ENCODE assay signal across 19 cellular contexts in the genomic region with DNA sequence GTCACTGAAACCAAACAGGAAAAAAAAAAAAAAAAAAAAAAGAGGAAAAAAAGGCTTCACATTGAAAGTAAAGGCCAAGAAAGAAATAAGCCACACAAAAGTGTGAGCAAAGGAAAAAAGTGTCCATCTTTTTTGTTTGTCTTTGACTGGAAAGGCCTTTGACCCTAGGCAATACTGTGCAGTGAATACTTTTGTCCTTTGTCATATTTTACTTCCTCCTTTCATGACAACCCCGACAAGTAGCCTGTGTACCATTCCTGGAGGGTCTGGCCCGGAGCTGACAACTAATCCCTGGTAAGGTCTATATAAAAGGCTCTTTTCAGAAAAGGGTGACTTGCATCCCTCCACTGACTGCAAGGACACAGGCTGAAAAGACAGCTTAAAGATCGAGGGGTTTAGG. TPM values are rescaled to one million over a fixed set of nuclear protein-coding genes. Genes with fewer than 3 reads are reported as not detected.
DNase-seq lines count a peak whose midpoint lies in the region; ATAC-seq, FAIRE-seq and TF ChIP-seq lines count a peak whose summit lies in the region.
"Had no signal": no experiment of that assay in that cellular context is flagged by ENCODE, and none has a peak within 500 bp of the region (broad histone marks: within the 10 kb centered on the region; RNA-seq: fewer than 3 reads in every experiment).

No MANE protein-coding gene starts in this region.

- WGBS in mesenchymal stem cell = 36% methylated on average over 3 of the region's 3 CpGs

- no peak overlapping the region for H3K18ac ChIP-seq in mesenchymal stem cell (ENCODE audit: low read depth in 1 of 2, low read length in 2 of 2)

- H3K9me3 Mint-ChIP-seq in astrocyte (ENCODE audit: unreplicated experiment) = peaks cover 4% of the 10 kb centered on the region
- H3K9me3 Mint-ChIP-seq: activated T-cell treated with anti-CD3 and anti-CD28 coated beads, Interleukin-2, amount 50 U/mL, for 72 hours had no signal

- H3K23ac ChIP-seq in mesenchymal stem cell (ENCODE audit: low read length in 2 of 2) = no peak overlapping the region

- H3K27ac Mint-ChIP-seq in astrocyte (ENCODE audit: unreplicated experiment) = peak overlapping the region; percentile 22
- H3K27ac Mint-ChIP-seq: activated T-cell treated with anti-CD3 and anti-CD28 coated beads, Interleukin-2, amount 50 U/mL, for 72 hours had no signal

- H2BK15ac ChIP-seq in mesenchymal stem cell (ENCODE audit: low read depth, poor library complexity, severe bottlenecking) = no peak overlapping the region

- peak; percentile 77 for DNase-seq in LoVo (ENCODE audit: low spot score)
- no peak for DNase-seq in astrocyte (ENCODE audit: low read depth)
- no peak for DNase-seq in mesenchymal stem cell
- no peak for DNase-seq in GM12891 (ENCODE audit: insufficient read length, low spot score)
- no peak for DNase-seq in NCI-H2196 (lab: John Stamatoyannopoulos, UW; ENCODE audit: unreplicated experiment)
- DNase-seq in stimulated activated CD4-positive, alpha-beta T cell treated with anti-CD3 and anti-CD28 coated beads, Interleukin-2, amount 100 ng/mL, for 48 hours = no peak
- DNase-seq: activated CD4-positive, alpha-beta T cell treated with anti-CD3 and anti-CD28 coated beads, Interleukin-2, amount 50 U/mL, for 1 hour; activated T-cell treated with anti-CD3 and anti-CD28 coated beads, Interleukin-2, amount 50 U/mL, for 72 hours; MG63; NCI-H2171; NK-92 treated with Interleukin-12 subunit alpha and Interleukin-12 subunit beta, amount 100 ng/mL, for 24 hours; ovary had no signal

- H3K4ac ChIP-seq in mesenchymal stem cell (ENCODE audit: low read depth in 1 of 2, low read length in 2 of 2) = no peak overlapping the region

- H3K36me3 Mint-ChIP-seq in astrocyte (ENCODE audit: low read depth, unreplicated experiment) = no peaks in the 10 kb centered on the region

- H3K4me1 ChIP-seq in ACC112 (ENCODE audit: control insufficient read depth, insufficient read depth, low read length, unreplicated experiment) (peaks cover 8% of the 10 kb centered on the region), astrocyte (ENCODE audit: insufficient read depth, low read length) (no peaks in the 10 kb centered on the region), mesenchymal stem cell (ENCODE audit: control insufficient read depth, insufficient read depth, low read depth, low read length) (peaks cover 7% of the 10 kb centered on the region)
- H3K4me1 ChIP-seq: adrenal gland had no signal

- H2BK5ac ChIP-seq in mesenchymal stem cell (ENCODE audit: low read depth, low read length, poor library complexity, severe bottlenecking) = no peak overlapping the region

- no peaks in the 10 kb centered on the region for H3K27me3 Mint-ChIP-seq in astrocyte (ENCODE audit: low read depth, unreplicated experiment)

- no peak overlapping the region for H2AK5ac ChIP-seq in mesenchymal stem cell (ENCODE audit: low read length, severe bottlenecking)

- H3K9me3 ChIP-seq in astrocyte (ENCODE audit: insufficient read depth, low read depth, low read length) = no peaks in the 10 kb centered on the region
- H3K9me3 ChIP-seq in mesenchymal stem cell (ENCODE audit: control insufficient read depth, low read length) = no peaks in the 10 kb centered on the region
- H3K9me3 ChIP-seq: adrenal gland, MG63, ovary had no signal

- no peak overlapping the region for H2BK120ac ChIP-seq in mesenchymal stem cell (ENCODE audit: low read depth, low read length)

- ATAC-seq in GM19397 (IDR thresholded peaks at IDR 0.05; ENCODE audit: unreplicated experiment) = no peak
- ATAC-seq: activated T-cell treated with anti-CD3 and anti-CD28 coated beads, Interleukin-2, amount 50 U/mL, for 72 hours had no signal

- TF ChIP-seq POLR2A in GM12891 (IDR thresholded peaks at IDR 0.05; ENCODE audit: low read depth, low read length) = no peak

- H3K14ac ChIP-seq in mesenchymal stem cell (ENCODE audit: low read length in 2 of 2) = no peak overlapping the region

- H2AFZ ChIP-seq in ACC112 (ENCODE audit: low read length, unreplicated experiment) = peak overlapping the region; percentile 76
- peak overlapping the region; percentile 5 for H2AFZ ChIP-seq in astrocyte (ENCODE audit: low read depth, low read length)
- H2AFZ ChIP-seq in mesenchymal stem cell (ENCODE audit: low read depth, low read length) = no peak overlapping the region

- H4K20me1 ChIP-seq in astrocyte (ENCODE audit: insufficient read depth, low read length) = no peaks in the 10 kb centered on the region

- H3K27ac ChIP-seq in ACC112 (ENCODE audit: low read depth, low read length) (no peak overlapping the region), astrocyte (ENCODE audit: low read depth, low read length) (no peak overlapping the region), mesenchymal stem cell (ENCODE audit: low read length, poor library complexity, severe bottlenecking) (peak overlapping the region; percentile 82)
- H3K27ac ChIP-seq: adrenal gland, HL-60, ovary had no signal

- H3K4me3 Mint-ChIP-seq in astrocyte (ENCODE audit: unreplicated experiment) = no peak overlapping the region
- H3K4me3 Mint-ChIP-seq: activated T-cell treated with anti-CD3 and anti-CD28 coated beads, Interleukin-2, amount 50 U/mL, for 72 hours had no signal

- H3K79me2 ChIP-seq in ACC112 (ENCODE audit: control insufficient read depth, insufficient read depth, low read length, unreplicated experiment) (no peaks in the 10 kb centered on the region), astrocyte (ENCODE audit: insufficient read depth, low read length) (no peaks in the 10 kb centered on the region)

- H4K91ac ChIP-seq in mesenchymal stem cell (ENCODE audit: low read length) = no peak overlapping the region

- no peak overlapping the region for H3K9ac ChIP-seq in astrocyte (ENCODE audit: low read length)
- H3K9ac ChIP-seq in mesenchymal stem cell (ENCODE audit: low read length) = no peak overlapping the region

- H3K4me1 Mint-ChIP-seq in astrocyte (ENCODE audit: low read depth, unreplicated experiment) = peaks cover 8% of the 10 kb centered on the region

- H2BK12ac ChIP-seq in mesenchymal stem cell (ENCODE audit: low read length in 2 of 2) = no peak overlapping the region

- H3K4me2 ChIP-seq in astrocyte (ENCODE audit: low read length) = peak overlapping the region; percentile 36
- no peak overlapping the region for H3K4me2 ChIP-seq in mesenchymal stem cell (ENCODE audit: low read length, poor library complexity, severe bottlenecking)

- no peak overlapping the region for H4K8ac ChIP-seq in mesenchymal stem cell (ENCODE audit: low read length)

- no peak for TF ChIP-seq CTCF in astrocyte (IDR thresholded peaks at IDR 0.05; ENCODE audit: insufficient read depth, low read depth, low read length)

- no peaks in the 10 kb centered on the region for H3K79me1 ChIP-seq in mesenchymal stem cell (replicated peaks; ENCODE audit: low read length, poor library complexity, severe bottlenecking)

- H3K4me3 ChIP-seq in ACC112 (ENCODE audit: low read depth, low read length) (no peak overlapping the region), astrocyte (ENCODE audit: insufficient read depth, low read depth, low read length) (no peak overlapping the region), mesenchymal stem cell (ENCODE audit: insufficient read depth in 1 of 2, low read depth in 1 of 2, low read length in 2 of 2) (no peak overlapping the region)
- H3K4me3 ChIP-seq: lung, MG63, ovary had no signal

- FAIRE-seq in astrocyte (lab: Jason Lieb, UNC) (no peak), GM12891 (lab: Jason Lieb, UNC) (no peak)
- FAIRE-seq: colon had no signal

- H3K27me3 ChIP-seq in ACC112 (ENCODE audit: insufficient read depth, low read length) = peaks cover 34% of the 10 kb centered on the region
- H3K27me3 ChIP-seq in astrocyte (ENCODE audit: insufficient read depth, low read length) = peaks cover 2% of the 10 kb centered on the region
- H3K27me3 ChIP-seq in mesenchymal stem cell (ENCODE audit: control insufficient read depth in 1 of 2, insufficient read depth in 1 of 2, low read length in 2 of 2) = peaks cover 0 to 30% of the 10 kb centered on the region in 2 experiments
- H3K27me3 ChIP-seq: adrenal gland, MG63, ovary had no signal

- H3K36me3 ChIP-seq in ACC112 (ENCODE audit: insufficient read depth, low read length) = no peaks in the 10 kb centered on the region
- no peaks in the 10 kb centered on the region for H3K36me3 ChIP-seq in astrocyte (ENCODE audit: insufficient read depth, low read length)
- H3K36me3 ChIP-seq in mesenchymal stem cell (ENCODE audit: control insufficient read depth in 1 of 2, insufficient read depth in 2 of 2, low read depth in 1 of 2, low read length in 2 of 2) = no peaks in the 10 kb centered on the region
- H3K36me3 ChIP-seq: adrenal gland, MG63, ovary had no signal

TF ChIP-seq in GM12891, 5 proteins besides CTCF, POLR2A, EP300 and RAD21:
- TF ChIP-seq SPI1 (IDR thresholded peaks at IDR 0.05; ENCODE audit: low read depth, low read length) (no peak), POU2F2 (IDR thresholded peaks at IDR 0.05; ENCODE audit: low read depth, low read length) (no peak)

RNA-seq across cellular contexts. Expression of a gene that starts 12.9 kb away (rescaled TPM):
- total RNA-seq in astrocyte = 29.9 and 31.8 TPM in 2 replicates
- 30.4 TPM for polyA plus RNA-seq in mesenchymal stem cell (2013, experiment 1 of 2)
- polyA plus RNA-seq in mesenchymal stem cell (2013, experiment 2 of 2) = 33.1 TPM
- 21.0 TPM for polyA plus RNA-seq in GM12891 (2012; ENCODE audit: low read depth, missing spikeins)

RNA-seq across cellular contexts. Expression of a gene that starts 54.0 kb away (rescaled TPM):
- 0.22 and 0.27 TPM in 2 replicates for total RNA-seq in astrocyte
- polyA plus RNA-seq in mesenchymal stem cell (2013, experiment 1 of 2) = not detected
- polyA plus RNA-seq in mesenchymal stem cell (2013, experiment 2 of 2) = not detected
- polyA plus RNA-seq in GM12891 (2012; ENCODE audit: low read depth, missing spikeins) = not detected
- total RNA-seq: T-helper 1 cell treated with Interleukin-12 subunit alpha and Interleukin-12 subunit beta and Interleukin-4 antibody, amounts not matched to agents 30 ng/mL and 1 ng/mL, for 36 hours had no signal
